ENCODE assay signal across 14 cellular contexts in genomic region chr17:4206945-4207344, GRCh38. TPM values are rescaled to one million over a fixed set of nuclear protein-coding genes. Genes with fewer than 3 reads are reported as not detected.
DNase-seq lines count a peak whose midpoint lies in the region; ATAC-seq and TF ChIP-seq lines count a peak whose summit lies in the region.
"Had no signal": no experiment of that assay in that cellular context is flagged by ENCODE, and none has a peak within 500 bp of the region (broad histone marks: within the 10 kb centered on the region; RNA-seq: fewer than 3 reads in every experiment).

No MANE protein-coding gene starts in this region.

- peaks cover 0 to 63% (median 44%) of the 10 kb centered on the region in 4 donors for H3K4me1 ChIP-seq in tibial artery

- peaks cover 2 to 26% of the 10 kb centered on the region in 2 donors for H3K36me3 Mint-ChIP-seq in activated T-cell treated with anti-CD3 and anti-CD28 coated beads, Interleukin-2, amount 50 U/mL, for 72 hours (ENCODE audit: insufficient read depth in 2 of 2)

- H3K4me3 Mint-ChIP-seq in activated T-cell treated with anti-CD3 and anti-CD28 coated beads, Interleukin-2, amount 50 U/mL, for 72 hours = no peak overlapping the region

- intact Hi-C loops in tibial artery (cut with DNase I; ENCODE audit: low total_unique reads) = loop anchor here (10.0 kb wide), 1 partner anchor 58 kb away; the partner anchor contains the start of gene ANKFY1

- peaks cover 0 to 44% (median 33%) of the 10 kb centered on the region in 3 donors for H3K36me3 ChIP-seq in tibial artery
- H3K36me3 ChIP-seq: ovary had no signal

- H3K27me3 Mint-ChIP-seq in activated T-cell treated with anti-CD3 and anti-CD28 coated beads, Interleukin-2, amount 50 U/mL, for 72 hours (ENCODE audit: low read depth) = no peaks in the 10 kb centered on the region

- TF ChIP-seq CTCF in choroid plexus epithelial cell (conservative IDR thresholded peaks at IDR 0.05; ENCODE audit: low read depth, low read length) (no peak), tibial artery (IDR thresholded peaks at IDR 0.05) (no peak)

- no peak for DNase-seq in activated T-cell treated with anti-CD3 and anti-CD28 coated beads, Interleukin-2, amount 50 U/mL, for 72 hours
- DNase-seq in activated T-cell treated with anti-CD3 and anti-CD28 coated beads, Interleukin-2, amount 50 U/mL, for 48 hours = no peak
- DNase-seq in OCI-M2 (lab: John Stamatoyannopoulos, UW; ENCODE audit: unreplicated experiment) (peak; percentile 15), choroid plexus epithelial cell (ENCODE audit: low read depth) (peak; percentile 28), tibial artery (no peak), DMS 273 treated with DMSO at 0.1 percent for 48 hours (lab: John Stamatoyannopoulos, UW) (no peak), NCI-H146 (lab: John Stamatoyannopoulos, UW) (no peak)
- DNase-seq in stimulated activated CD4-positive, alpha-beta T cell treated with anti-CD3 and anti-CD28 coated beads, Interleukin-2, amount 100 ng/mL, for 24 hours = no peak
- DNase-seq: activated CD4-positive, CD25-positive, alpha-beta regulatory T cell treated with anti-CD3 and anti-CD28 coated beads, Interleukin-2, amount 50 U/mL, for 72 hours; anterior cingulate cortex; NCI-H1930; ovary; stimulated activated CD4-positive, alpha-beta T cell treated with anti-CD3 and anti-CD28 coated beads, Interleukin-4, amount 100 ng/mL, for 4 hours; substantia nigra had no signal

- H3K4me3 ChIP-seq in choroid plexus epithelial cell (ENCODE audit: low read depth, low read length) = no peak overlapping the region
- H3K4me3 ChIP-seq in tibial artery = no peak overlapping the region
- H3K4me3 ChIP-seq: ovary had no signal

- H3K27me3 ChIP-seq in tibial artery = no peaks in the 10 kb centered on the region
- H3K27me3 ChIP-seq: ovary had no signal

- no peak for ATAC-seq in activated T-cell treated with anti-CD3 and anti-CD28 coated beads, Interleukin-2, amount 50 U/mL, for 72 hours (replicated peaks in 1 of 2)

- H3K4me1 Mint-ChIP-seq in activated T-cell treated with anti-CD3 and anti-CD28 coated beads, Interleukin-2, amount 50 U/mL, for 72 hours (ENCODE audit: low read depth) = peaks cover 13% of the 10 kb centered on the region

- no peaks in the 10 kb centered on the region for H3K9me3 Mint-ChIP-seq in activated T-cell treated with anti-CD3 and anti-CD28 coated beads, Interleukin-2, amount 50 U/mL, for 72 hours

- peak overlapping the region; percentile 24 for H3K27ac Mint-ChIP-seq in activated T-cell treated with anti-CD3 and anti-CD28 coated beads, Interleukin-2, amount 50 U/mL, for 72 hours

- no peaks in the 10 kb centered on the region for H3K9me3 ChIP-seq in tibial artery
- H3K9me3 ChIP-seq: ovary had no signal

- H3K27ac ChIP-seq in tibial artery = peak overlapping the region; percentile 79 to 83
- H3K27ac ChIP-seq: ovary had no signal

RNA-seq across cellular contexts. Expression of gene ANKFY1, which starts 56.8 kb away (rescaled TPM):
- 10 to 100 TPM; 36.4 to 37.9 TPM for total RNA-seq in activated T-cell treated with anti-CD3 and anti-CD28 coated beads, Interleukin-2, amount 50 U/mL, for 72 hours

Comparison
In these comparisons a context has a peak if more than half of its experiments do, and no peak if none do; other contexts are left out.
1. DNase-seq: peak in OCI-M2 (single experiment) and choroid plexus epithelial cell (single experiment); none in activated T-cell treated with anti-CD3 and anti-CD28 coated beads, Interleukin-2, amount 50 U/mL, for 72 hours (0 of 2), activated T-cell treated with anti-CD3 and anti-CD28 coated beads, Interleukin-2, amount 50 U/mL, for 48 hours (0 of 2), tibial artery (0 of 2), DMS 273 treated with DMSO at 0.1 percent for 48 hours (single experiment), stimulated activated CD4-positive, alpha-beta T cell treated with anti-CD3 and anti-CD28 coated beads, Interleukin-2, amount 100 ng/mL, for 24 hours (0 of 2) and NCI-H146 (single experiment).